In genomic region chr9:83013261-83013610, GRCh38 we compare ENCODE assay signal across 20 cellular contexts. TPM values are rescaled to one million over a fixed set of nuclear protein-coding genes. Genes with fewer than 3 reads are reported as not detected.
DNase-seq lines count a peak whose midpoint lies in the region; ATAC-seq, FAIRE-seq and TF ChIP-seq lines count a peak whose summit lies in the region.
"Had no signal": no experiment of that assay in that cellular context is flagged by ENCODE, and none has a peak within 500 bp of the region (broad histone marks: within the 10 kb centered on the region; RNA-seq: fewer than 3 reads in every experiment).

No MANE protein-coding gene starts in this region.

- no peak overlapping the region for H3K4me3 Mint-ChIP-seq in stimulated activated memory B cell treated with anti-CD40 and anti-IgM and Interleukin-4, amounts not matched to agents 10 μg/mL and 1 μg/mL and 100 μg/mL, for 72 hours
- H3K4me3 Mint-ChIP-seq: naive B cell had no signal

- H3K9me2 ChIP-seq in Karpas-422 (replicated peaks; ENCODE audit: insufficient read depth, low read length), result no peaks in the 10 kb centered on the region

- H3K27me3 ChIP-seq in Karpas-422 (ENCODE audit: low read length), result no peaks in the 10 kb centered on the region
- H3K27me3 ChIP-seq in pancreas, result no peaks in the 10 kb centered on the region
- H3K27me3 ChIP-seq: SJCRH30 had no signal

- peaks cover 11% of the 10 kb centered on the region; the same call in 1 of the 2 replicates for H3K4me1 ChIP-seq in Karpas-422 (ENCODE audit: low read length)
- peaks cover 0 to 20% (median 9%) of the 10 kb centered on the region in 3 donors for H3K4me1 ChIP-seq in pancreas
- H3K4me1 ChIP-seq: Caco-2 had no signal

- no peaks in the 10 kb centered on the region for H3K36me3 ChIP-seq in Karpas-422 (ENCODE audit: insufficient read depth, low read length)
- H3K36me3 ChIP-seq in pancreas, result peaks cover 0 to 19% (median 0%) of the 10 kb centered on the region in 3 donors
- H3K36me3 ChIP-seq: SJCRH30 had no signal

- DNase-seq in NCI-H2227 (lab: John Stamatoyannopoulos, UW; ENCODE audit: unreplicated experiment) (peak; percentile 5), NCI-H2227 treated with DMSO at 0.1 percent for 48 hours (lab: John Stamatoyannopoulos, UW) (no peak), Karpas-422 (peak; percentile 34), epithelial cell of prostate (ENCODE audit: low read depth, low spot score) (no peak), pancreas (no peak), GM13977 (ENCODE audit: low spot score) (no peak)
- DNase-seq: activated CD4-positive, alpha-beta T cell treated with anti-CD3 and anti-CD28 coated beads for 48 hours; activated gamma-delta T cell; anterior cingulate cortex; Caco-2; GOT3; naive B cell; NCI-H1694; NCI-H524 treated with DMSO at 0.1 percent for 48 hours; PC-9; posterior cingulate gyrus had no signal

- H3K79me2 ChIP-seq in Karpas-422 (ENCODE audit: low read length), result no peaks in the 10 kb centered on the region

- no peak for FAIRE-seq in pancreas (lab: Jason Lieb, UNC)
- FAIRE-seq: colon had no signal

- no peak overlapping the region for H3K9ac ChIP-seq in Karpas-422 (ENCODE audit: low read length)

- in situ Hi-C loops in GM13977 (cut with MboI; ENCODE audit: low pct_unique_long_range_greater_than_20kb, low sequenced_read_pairs, unreplicated experiment), result no loop called here

- H2AFZ ChIP-seq in Karpas-422 (ENCODE audit: low read length), result no peak overlapping the region
- H2AFZ ChIP-seq: PC-9 had no signal

- H3K27ac ChIP-seq in Karpas-422 (ENCODE audit: low read length) (no peak overlapping the region), epithelial cell of prostate (peak overlapping the region; percentile 30), pancreas (no peak overlapping the region)
- H3K27ac ChIP-seq: PC-9, SJCRH30 had no signal

- no peak overlapping the region for H3K4me2 ChIP-seq in Karpas-422 (ENCODE audit: low read depth, low read length, poor library complexity, severe bottlenecking)
- H3K4me2 ChIP-seq: PC-9 had no signal

- no peaks in the 10 kb centered on the region for H3K9me3 ChIP-seq in Karpas-422 (ENCODE audit: low read length)
- H3K9me3 ChIP-seq in pancreas, result no peaks in the 10 kb centered on the region
- H3K9me3 ChIP-seq: Caco-2, SJCRH30 had no signal

- H4K20me1 ChIP-seq in Karpas-422 (ENCODE audit: insufficient read depth, low read depth, low read length), result no peaks in the 10 kb centered on the region

- no peak overlapping the region for H3K27ac Mint-ChIP-seq in stimulated activated memory B cell treated with anti-CD40 and anti-IgM and Interleukin-4, amounts not matched to agents 10 μg/mL and 1 μg/mL and 100 μg/mL, for 72 hours
- H3K27ac Mint-ChIP-seq: naive B cell had no signal

- intact Hi-C loops in pancreas (cut with DNase I), result no loop called here

- ATAC-seq in pancreas (peak in 3 of 4 donors; percentile 27 to 56 (median 54)), GM21526 (IDR thresholded peaks at IDR 0.05; ENCODE audit: low FRiP score, unreplicated experiment) (no peak)
- ATAC-seq in stimulated activated memory B cell treated with anti-CD40 and anti-IgM and Interleukin-4, amounts not matched to agents 10 μg/mL and 1 μg/mL and 100 μg/mL, for 72 hours, result no peak

- 42 to 44% methylated on average over 6 of the region's 6 CpGs for WGBS in pancreas, 2 donors

- H3K27me3 Mint-ChIP-seq in stimulated activated memory B cell treated with anti-CD40 and anti-IgM and Interleukin-4, amounts not matched to agents 10 μg/mL and 1 μg/mL and 100 μg/mL, for 72 hours, result peaks cover 16% of the 10 kb centered on the region

- TF ChIP-seq CTCF in pancreas (IDR thresholded peaks at IDR 0.05), result no peak
- TF ChIP-seq CTCF in GM13977 (IDR thresholded peaks at IDR 0.05; ENCODE audit: extremely low read depth, insufficient read depth, missing control alignments), result no peak

- no peaks in the 10 kb centered on the region for H3K36me3 Mint-ChIP-seq in stimulated activated memory B cell treated with anti-CD40 and anti-IgM and Interleukin-4, amounts not matched to agents 10 μg/mL and 1 μg/mL and 100 μg/mL, for 72 hours
- H3K36me3 Mint-ChIP-seq: naive B cell had no signal

- no peak overlapping the region for H3K4me3 ChIP-seq in Karpas-422 (ENCODE audit: low read length)
- H3K4me3 ChIP-seq in pancreas, result no peak overlapping the region
- H3K4me3 ChIP-seq: PC-9, SJCRH30 had no signal

- no peaks in the 10 kb centered on the region for H3K9me3 Mint-ChIP-seq in stimulated activated memory B cell treated with anti-CD40 and anti-IgM and Interleukin-4, amounts not matched to agents 10 μg/mL and 1 μg/mL and 100 μg/mL, for 72 hours

- H3K4me1 Mint-ChIP-seq in stimulated activated memory B cell treated with anti-CD40 and anti-IgM and Interleukin-4, amounts not matched to agents 10 μg/mL and 1 μg/mL and 100 μg/mL, for 72 hours, result no peaks in the 10 kb centered on the region

RNA-seq across cellular contexts. Expression of gene RASEF, which starts 49.7 kb away (rescaled TPM):
- 0.04 and 0.15 TPM in 2 replicates for total RNA-seq in Karpas-422 (2014; rRNA removed; shearing (Covaris generic); ENCODE audit: low replicate concordance)
- total RNA-seq in pancreas, result 10 to 100 TPM; 13.8 to 27.3 (median 22.8) TPM
- polyA plus RNA-seq in pancreas, result 10 to 100 TPM; 10.3 to 12.8 TPM

Comparison
In these comparisons a context has a peak if more than half of its experiments do, and no peak if none do; other contexts are left out.
1. DNase-seq: peak in NCI-H2227 (single experiment) and Karpas-422 (single experiment); none in NCI-H2227 treated with DMSO at 0.1 percent for 48 hours (single experiment), epithelial cell of prostate (single experiment), pancreas (0 of 6) and GM13977 (single experiment).
2. ATAC-seq: peak in pancreas (3 of 4); none in GM21526 (single experiment) and stimulated activated memory B cell treated with anti-CD40 and anti-IgM and Interleukin-4, amounts not matched to agents 10 μg/mL and 1 μg/mL and 100 μg/mL, for 72 hours (single experiment).
3. RNA of gene RASEF, which starts 49.7 kb away (total RNA-seq): 13.8 to 27.3 TPM in pancreas; 0.04 to 0.15 TPM in Karpas-422; every median in the first group is over 10 times any median in the second.